ENCODE assay signal across 1 cellular context in the genomic region with DNA sequence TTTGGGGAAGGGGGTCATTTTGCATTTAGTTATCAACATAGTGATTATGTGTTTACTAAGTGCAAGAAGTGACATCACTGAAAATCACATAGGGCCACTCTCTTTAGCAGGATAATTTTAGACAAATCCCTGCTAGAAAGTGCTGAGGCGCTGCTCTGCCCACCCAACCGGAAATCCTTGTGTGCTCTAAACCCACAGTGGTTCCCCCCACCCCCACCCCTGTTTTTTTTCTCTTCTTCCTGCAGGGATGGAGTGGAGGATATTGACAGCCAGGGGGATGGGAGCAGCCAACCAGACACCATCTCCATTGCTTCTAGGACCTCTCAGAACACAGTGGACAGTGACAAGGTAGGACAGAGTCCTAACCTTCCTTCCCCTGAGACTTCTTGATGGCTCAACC.
TF ChIP-seq lines count a peak whose summit lies in the region.

No MANE protein-coding gene starts in this region.

TF ChIP-seq in GM23338, 12 proteins besides CTCF, POLR2A, EP300 and RAD21 (continued from another document):
- TF ChIP-seq, protein P1, sequence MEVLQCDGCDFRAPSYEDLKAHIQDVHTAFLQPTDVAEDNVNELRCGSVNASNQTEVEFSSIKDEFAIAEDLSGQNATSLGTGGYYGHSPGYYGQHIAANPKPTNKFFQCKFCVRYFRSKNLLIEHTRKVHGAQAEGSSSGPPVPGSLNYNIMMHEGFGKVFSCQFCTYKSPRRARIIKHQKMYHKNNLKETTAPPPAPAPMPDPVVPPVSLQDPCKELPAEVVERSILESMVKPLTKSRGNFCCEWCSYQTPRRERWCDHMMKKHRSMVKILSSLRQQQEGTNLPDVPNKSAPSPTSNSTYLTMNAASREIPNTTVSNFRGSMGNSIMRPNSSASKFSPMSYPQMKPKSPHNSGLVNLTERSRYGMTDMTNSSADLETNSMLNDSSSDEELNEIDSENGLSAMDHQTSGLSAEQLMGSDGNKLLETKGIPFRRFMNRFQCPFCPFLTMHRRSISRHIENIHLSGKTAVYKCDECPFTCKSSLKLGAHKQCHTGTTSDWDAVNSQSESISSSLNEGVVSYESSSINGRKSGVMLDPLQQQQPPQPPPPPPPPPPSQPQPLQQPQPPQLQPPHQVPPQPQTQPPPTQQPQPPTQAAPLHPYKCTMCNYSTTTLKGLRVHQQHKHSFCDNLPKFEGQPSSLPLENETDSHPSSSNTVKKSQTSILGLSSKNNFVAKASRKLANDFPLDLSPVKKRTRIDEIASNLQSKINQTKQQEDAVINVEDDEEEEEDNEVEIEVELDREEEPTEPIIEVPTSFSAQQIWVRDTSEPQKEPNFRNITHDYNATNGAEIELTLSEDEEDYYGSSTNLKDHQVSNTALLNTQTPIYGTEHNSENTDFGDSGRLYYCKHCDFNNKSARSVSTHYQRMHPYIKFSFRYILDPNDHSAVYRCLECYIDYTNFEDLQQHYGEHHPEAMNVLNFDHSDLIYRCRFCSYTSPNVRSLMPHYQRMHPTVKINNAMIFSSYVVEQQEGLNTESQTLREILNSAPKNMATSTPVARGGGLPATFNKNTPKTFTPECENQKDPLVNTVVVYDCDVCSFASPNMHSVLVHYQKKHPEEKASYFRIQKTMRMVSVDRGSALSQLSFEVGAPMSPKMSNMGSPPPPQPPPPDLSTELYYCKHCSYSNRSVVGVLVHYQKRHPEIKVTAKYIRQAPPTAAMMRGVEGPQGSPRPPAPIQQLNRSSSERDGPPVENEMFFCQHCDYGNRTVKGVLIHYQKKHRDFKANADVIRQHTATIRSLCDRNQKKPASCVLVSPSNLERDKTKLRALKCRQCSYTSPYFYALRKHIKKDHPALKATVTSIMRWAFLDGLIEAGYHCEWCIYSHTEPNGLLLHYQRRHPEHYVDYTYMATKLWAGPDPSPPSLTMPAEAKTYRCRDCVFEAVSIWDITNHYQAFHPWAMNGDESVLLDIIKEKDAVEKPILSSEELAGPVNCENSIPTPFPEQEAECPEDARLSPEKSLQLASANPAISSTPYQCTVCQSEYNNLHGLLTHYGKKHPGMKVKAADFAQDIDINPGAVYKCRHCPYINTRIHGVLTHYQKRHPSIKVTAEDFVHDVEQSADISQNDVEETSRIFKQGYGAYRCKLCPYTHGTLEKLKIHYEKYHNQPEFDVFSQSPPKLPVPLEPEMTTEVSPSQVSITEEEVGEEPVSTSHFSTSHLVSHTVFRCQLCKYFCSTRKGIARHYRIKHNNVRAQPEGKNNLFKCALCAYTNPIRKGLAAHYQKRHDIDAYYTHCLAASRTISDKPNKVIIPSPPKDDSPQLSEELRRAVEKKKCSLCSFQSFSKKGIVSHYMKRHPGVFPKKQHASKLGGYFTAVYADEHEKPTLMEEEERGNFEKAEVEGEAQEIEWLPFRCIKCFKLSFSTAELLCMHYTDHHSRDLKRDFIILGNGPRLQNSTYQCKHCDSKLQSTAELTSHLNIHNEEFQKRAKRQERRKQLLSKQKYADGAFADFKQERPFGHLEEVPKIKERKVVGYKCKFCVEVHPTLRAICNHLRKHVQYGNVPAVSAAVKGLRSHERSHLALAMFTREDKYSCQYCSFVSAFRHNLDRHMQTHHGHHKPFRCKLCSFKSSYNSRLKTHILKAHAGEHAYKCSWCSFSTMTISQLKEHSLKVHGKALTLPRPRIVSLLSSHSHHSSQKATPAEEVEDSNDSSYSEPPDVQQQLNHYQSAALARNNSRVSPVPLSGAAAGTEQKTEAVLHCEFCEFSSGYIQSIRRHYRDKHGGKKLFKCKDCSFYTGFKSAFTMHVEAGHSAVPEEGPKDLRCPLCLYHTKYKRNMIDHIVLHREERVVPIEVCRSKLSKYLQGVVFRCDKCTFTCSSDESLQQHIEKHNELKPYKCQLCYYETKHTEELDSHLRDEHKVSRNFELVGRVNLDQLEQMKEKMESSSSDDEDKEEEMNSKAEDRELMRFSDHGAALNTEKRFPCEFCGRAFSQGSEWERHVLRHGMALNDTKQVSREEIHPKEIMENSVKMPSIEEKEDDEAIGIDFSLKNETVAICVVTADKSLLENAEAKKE (CRISPR knock-in tag; IDR thresholded peaks at IDR 0.05), result no peak
- no peak for TF ChIP-seq POLR2AphosphoS5 (IDR thresholded peaks at IDR 0.05; ENCODE audit: low read depth)
- TF ChIP-seq ZNF331 (CRISPR knock-in tag; IDR thresholded peaks at IDR 0.05; ENCODE audit: low read depth), result no peak
- TF ChIP-seq, protein P2, sequence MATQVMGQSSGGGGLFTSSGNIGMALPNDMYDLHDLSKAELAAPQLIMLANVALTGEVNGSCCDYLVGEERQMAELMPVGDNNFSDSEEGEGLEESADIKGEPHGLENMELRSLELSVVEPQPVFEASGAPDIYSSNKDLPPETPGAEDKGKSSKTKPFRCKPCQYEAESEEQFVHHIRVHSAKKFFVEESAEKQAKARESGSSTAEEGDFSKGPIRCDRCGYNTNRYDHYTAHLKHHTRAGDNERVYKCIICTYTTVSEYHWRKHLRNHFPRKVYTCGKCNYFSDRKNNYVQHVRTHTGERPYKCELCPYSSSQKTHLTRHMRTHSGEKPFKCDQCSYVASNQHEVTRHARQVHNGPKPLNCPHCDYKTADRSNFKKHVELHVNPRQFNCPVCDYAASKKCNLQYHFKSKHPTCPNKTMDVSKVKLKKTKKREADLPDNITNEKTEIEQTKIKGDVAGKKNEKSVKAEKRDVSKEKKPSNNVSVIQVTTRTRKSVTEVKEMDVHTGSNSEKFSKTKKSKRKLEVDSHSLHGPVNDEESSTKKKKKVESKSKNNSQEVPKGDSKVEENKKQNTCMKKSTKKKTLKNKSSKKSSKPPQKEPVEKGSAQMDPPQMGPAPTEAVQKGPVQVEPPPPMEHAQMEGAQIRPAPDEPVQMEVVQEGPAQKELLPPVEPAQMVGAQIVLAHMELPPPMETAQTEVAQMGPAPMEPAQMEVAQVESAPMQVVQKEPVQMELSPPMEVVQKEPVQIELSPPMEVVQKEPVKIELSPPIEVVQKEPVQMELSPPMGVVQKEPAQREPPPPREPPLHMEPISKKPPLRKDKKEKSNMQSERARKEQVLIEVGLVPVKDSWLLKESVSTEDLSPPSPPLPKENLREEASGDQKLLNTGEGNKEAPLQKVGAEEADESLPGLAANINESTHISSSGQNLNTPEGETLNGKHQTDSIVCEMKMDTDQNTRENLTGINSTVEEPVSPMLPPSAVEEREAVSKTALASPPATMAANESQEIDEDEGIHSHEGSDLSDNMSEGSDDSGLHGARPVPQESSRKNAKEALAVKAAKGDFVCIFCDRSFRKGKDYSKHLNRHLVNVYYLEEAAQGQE (IDR thresholded peaks at IDR 0.05; ENCODE audit: unreplicated experiment), result no peak
- TF ChIP-seq STAT1 (IDR thresholded peaks at IDR 0.05; ENCODE audit: unreplicated experiment), result no peak
- no peak for TF ChIP-seq CREB1 (CRISPR knock-in tag; IDR thresholded peaks at IDR 0.05; ENCODE audit: low read depth)
- TF ChIP-seq, protein P3, sequence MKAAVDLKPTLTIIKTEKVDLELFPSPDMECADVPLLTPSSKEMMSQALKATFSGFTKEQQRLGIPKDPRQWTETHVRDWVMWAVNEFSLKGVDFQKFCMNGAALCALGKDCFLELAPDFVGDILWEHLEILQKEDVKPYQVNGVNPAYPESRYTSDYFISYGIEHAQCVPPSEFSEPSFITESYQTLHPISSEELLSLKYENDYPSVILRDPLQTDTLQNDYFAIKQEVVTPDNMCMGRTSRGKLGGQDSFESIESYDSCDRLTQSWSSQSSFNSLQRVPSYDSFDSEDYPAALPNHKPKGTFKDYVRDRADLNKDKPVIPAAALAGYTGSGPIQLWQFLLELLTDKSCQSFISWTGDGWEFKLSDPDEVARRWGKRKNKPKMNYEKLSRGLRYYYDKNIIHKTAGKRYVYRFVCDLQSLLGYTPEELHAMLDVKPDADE (IDR thresholded peaks at IDR 0.05), result no peak
- no peak for TF ChIP-seq ZNF114 (CRISPR knock-in tag; IDR thresholded peaks at IDR 0.05)
